In genomic region chr4:8156617-8157016, GRCh38 we compare ENCODE assay signal across 21 cellular contexts. TPM values are rescaled to one million over a fixed set of nuclear protein-coding genes. Genes with fewer than 3 reads are reported as not detected.
DNase-seq lines count a peak whose midpoint lies in the region; ATAC-seq and TF ChIP-seq lines count a peak whose summit lies in the region.
"Had no signal": no experiment of that assay in that cellular context is flagged by ENCODE, and none has a peak within 500 bp of the region (broad histone marks: within the 10 kb centered on the region; RNA-seq: fewer than 3 reads in every experiment).

No MANE protein-coding gene starts in this region.

- H3K27me3 ChIP-seq in CD4-positive, alpha-beta T cell (ENCODE audit: control insufficient read depth, insufficient read depth, low read length): no peaks in the 10 kb centered on the region
- H3K27me3 ChIP-seq in HCT116 (ENCODE audit: insufficient read depth, low read length): no peaks in the 10 kb centered on the region

- H3K27ac Mint-ChIP-seq in CD4-positive, alpha-beta T cell: no peak overlapping the region
- H3K27ac Mint-ChIP-seq in brain (no peak overlapping the region), neural crest cell (ENCODE audit: unreplicated experiment) (no peak overlapping the region), T-helper 17 cell (no peak overlapping the region)
- H3K27ac Mint-ChIP-seq: activated naive CD4-positive, alpha-beta T cell treated with anti-CD3 and anti-CD28 coated beads, Interleukin-2, amount 50 U/mL, for 72 hours; activated T-cell treated with anti-CD3 and anti-CD28 coated beads, Interleukin-2, amount 50 U/mL, for 72 hours; stimulated activated naive CD8-positive, alpha-beta T cell treated with anti-CD3 and anti-CD28 coated beads, Interleukin-15, Interleukin-2, amounts not matched to agents 100 ng/mL and 50 ng/mL, for 24 hours had no signal

- TF ChIP-seq RAD21 in HCT116 (IDR thresholded peaks at IDR 0.05; ENCODE audit: low read depth): no peak

- H3K36me3 ChIP-seq in HCT116 (ENCODE audit: control insufficient read depth in 1 of 2, insufficient read depth in 2 of 2, low read length in 2 of 2): no peaks in the 10 kb centered on the region
- H3K36me3 ChIP-seq: lower lobe of right lung had no signal

- no peaks in the 10 kb centered on the region for H3K9me3 ChIP-seq in CD4-positive, alpha-beta T cell (ENCODE audit: control insufficient read depth, low read length)
- H3K9me3 ChIP-seq in HCT116 (ENCODE audit: control insufficient read depth in 1 of 2, insufficient read depth in 1 of 2, low read depth in 1 of 2, low read length in 2 of 2) (no peaks in the 10 kb centered on the region), T-helper 17 cell (ENCODE audit: control insufficient read depth, low read length, poor library complexity, severe bottlenecking) (no peaks in the 10 kb centered on the region)
- H3K9me3 ChIP-seq: lower lobe of right lung had no signal

- no peak for TF ChIP-seq CTCF in CD4-positive, alpha-beta T cell (IDR thresholded peaks at IDR 0.05)
- TF ChIP-seq CTCF in HCT116 (IDR thresholded peaks at IDR 0.05 in 2 of 3, conservative IDR thresholded peaks at IDR 0.05 in 1 of 3; ENCODE audit: borderline replicate concordance in 1 of 3, insufficient read depth in 1 of 3, low read depth in 2 of 3, low read length in 2 of 3) (no peak), brain (conservative IDR thresholded peaks at IDR 0.05) (no peak), neural crest cell (conservative IDR thresholded peaks at IDR 0.05) (no peak)

- H3K9me2 ChIP-seq in HCT116 (ENCODE audit: insufficient read depth): no peaks in the 10 kb centered on the region

- H2AFZ ChIP-seq in HCT116 (ENCODE audit: low read depth, low read length, poor library complexity, severe bottlenecking): no peak overlapping the region
- H2AFZ ChIP-seq: hepatocyte had no signal

- ATAC-seq in CD4-positive, alpha-beta T cell (ENCODE audit: poor library complexity): no peak
- no peak for ATAC-seq in HCT116
- no peak for ATAC-seq in GM18520 (IDR thresholded peaks at IDR 0.05; ENCODE audit: unreplicated experiment)
- ATAC-seq in T-helper 17 cell: no peak
- no peak for ATAC-seq in SK-N-SH treated with all-trans-retinoic acid at 6 μM for 48 hours
- ATAC-seq: activated naive CD4-positive, alpha-beta T cell treated with anti-CD3 and anti-CD28 coated beads, Interleukin-2, amount 50 U/mL, for 72 hours; activated T-cell treated with anti-CD3 and anti-CD28 coated beads, Interleukin-2, amount 50 U/mL, for 72 hours; lower lobe of right lung had no signal

- no peak overlapping the region for H3K4me3 ChIP-seq in HCT116 (replicated peaks in 1 of 2; ENCODE audit: low read depth in 1 of 2, low read length in 2 of 2)
- H3K4me3 ChIP-seq: hepatocyte had no signal

- CTCF ChIA-PET in CD4-positive, alpha-beta T cell (lab: Charles Lee): no interaction called here
- CTCF ChIA-PET in HCT116 (lab: Charles Lee): no interaction called here

- no peaks in the 10 kb centered on the region for H4K20me1 ChIP-seq in HCT116 (ENCODE audit: insufficient read depth)

- POLR2A ChIA-PET in CD4-positive, alpha-beta T cell (lab: Charles Lee): no interaction called here
- POLR2A ChIA-PET in HCT116 (lab: Charles Lee): no interaction called here

- RAD21 ChIA-PET in HCT116 (lab: Charles Lee; ENCODE audit: low non-redundant PET in 1 of 2, low total read pairs in 2 of 2, uncharacterized antibody in 2 of 2, unreplicated experiment in 2 of 2): no interaction called here

- H3K4me3 Mint-ChIP-seq in CD4-positive, alpha-beta T cell: peak overlapping the region; percentile 48
- H3K4me3 Mint-ChIP-seq in brain (peak overlapping the region in 3 of 5 experiments; percentile 77), neural crest cell (peak overlapping the region; percentile 78), T-helper 17 cell (no peak overlapping the region)
- H3K4me3 Mint-ChIP-seq: stimulated activated naive CD8-positive, alpha-beta T cell treated with anti-CD3 and anti-CD28 coated beads, Interleukin-15, Interleukin-2, amounts not matched to agents 100 ng/mL and 50 ng/mL, for 24 hours had no signal

- intact Hi-C loops in CD4-positive, alpha-beta T cell (cut with DNase I, micrococcal nuclease): loop anchor here in 1 of 2 experiments (5.0 kb wide), 3 partner anchors 219 to 1884 kb away; partner anchors contain the start of gene AFAP1
- intact Hi-C loops in HCT116 (cut with micrococcal nuclease): no loop called here

- H3K27ac ChIP-seq in CD4-positive, alpha-beta T cell (ENCODE audit: low read depth, low read length): no peak overlapping the region
- H3K27ac ChIP-seq in HCT116 (ENCODE audit: low read depth, low read length): no peak overlapping the region
- H3K27ac ChIP-seq: hepatocyte, lower lobe of right lung had no signal

- DNase-seq in CD4-positive, alpha-beta T cell: no peak
- DNase-seq in HCT116 (ENCODE audit: low read depth, low spot score) (no peak), neural crest cell (ENCODE audit: low read depth, low spot score) (no peak), T-helper 17 cell (no peak), DMS53 treated with DMSO at 0.1 percent for 48 hours (lab: John Stamatoyannopoulos, UW; ENCODE audit: unreplicated experiment) (no peak)
- DNase-seq: activated CD4-positive, alpha-beta T cell treated with anti-CD3 and anti-CD28 coated beads for 4 hours; activated T-cell treated with anti-CD3 and anti-CD28 coated beads, Interleukin-2, amount 50 U/mL, for 72 hours; cerebellar nuclear complex; foreskin fibroblast; lower lobe of right lung; NCI-H187; OCI-M1; SHP77; SW 1271; trophoblast cell had no signal

- no peaks in the 10 kb centered on the region for H3K9me3 Mint-ChIP-seq in CD4-positive, alpha-beta T cell
- H3K9me3 Mint-ChIP-seq in brain: peaks cover 0 to 4% (median 0%) of the 10 kb centered on the region in 5 experiments
- no peaks in the 10 kb centered on the region for H3K9me3 Mint-ChIP-seq in neural crest cell
- H3K9me3 Mint-ChIP-seq: activated naive CD4-positive, alpha-beta T cell treated with anti-CD3 and anti-CD28 coated beads, Interleukin-2, amount 50 U/mL, for 72 hours; activated T-cell treated with anti-CD3 and anti-CD28 coated beads, Interleukin-2, amount 50 U/mL, for 72 hours; stimulated activated naive CD8-positive, alpha-beta T cell treated with anti-CD3 and anti-CD28 coated beads, Interleukin-15, Interleukin-2, amounts not matched to agents 100 ng/mL and 50 ng/mL, for 24 hours had no signal

- H3K36me3 Mint-ChIP-seq in CD4-positive, alpha-beta T cell (ENCODE audit: low read depth): peaks cover 5% of the 10 kb centered on the region
- no peaks in the 10 kb centered on the region for H3K36me3 Mint-ChIP-seq in brain
- no peaks in the 10 kb centered on the region for H3K36me3 Mint-ChIP-seq in neural crest cell (ENCODE audit: low read depth)
- H3K36me3 Mint-ChIP-seq in T-helper 17 cell (ENCODE audit: low read depth): peaks cover 3% of the 10 kb centered on the region

- H3K79me2 ChIP-seq in HCT116 (ENCODE audit: insufficient read depth, low read length): no peaks in the 10 kb centered on the region
- H3K79me2 ChIP-seq: hepatocyte had no signal

- TF ChIP-seq POLR2A in HCT116 (IDR thresholded peaks at IDR 0.05; ENCODE audit: borderline replicate concordance, extremely low read depth, insufficient read depth, insufficient read length): no peak

- no peaks in the 10 kb centered on the region for H3K27me3 Mint-ChIP-seq in CD4-positive, alpha-beta T cell
- H3K27me3 Mint-ChIP-seq in brain (peaks cover 24% of the 10 kb centered on the region), neural crest cell (ENCODE audit: low read depth) (peaks cover 43% of the 10 kb centered on the region), T-helper 17 cell (peaks cover 5% of the 10 kb centered on the region)

- peaks cover 18% of the 10 kb centered on the region for H3K4me1 Mint-ChIP-seq in CD4-positive, alpha-beta T cell (ENCODE audit: low read depth)
- peaks cover 39% of the 10 kb centered on the region for H3K4me1 Mint-ChIP-seq in brain
- H3K4me1 Mint-ChIP-seq in neural crest cell: peaks cover 15% of the 10 kb centered on the region
- H3K4me1 Mint-ChIP-seq in T-helper 17 cell: peaks cover 14% of the 10 kb centered on the region

- peaks cover 9 to 26% of the 10 kb centered on the region in 2 experiments; a peak in 3 of 4 replicates for H3K4me1 ChIP-seq in HCT116 (ENCODE audit: control insufficient read depth in 1 of 2, insufficient read depth in 2 of 2, low read length in 2 of 2)

- no TSS peak for BruUV-seq in HCT116 (replicated peaks; lab: Mats Ljungman, UMichigan)

- peak overlapping the region; percentile 98 for H3K4me2 ChIP-seq in HCT116 (ENCODE audit: low read length)
- H3K4me2 ChIP-seq: hepatocyte had no signal

- no peak overlapping the region for H3K9ac ChIP-seq in HCT116 (ENCODE audit: low read length)

TF ChIP-seq in HCT116, 20 proteins besides CTCF, POLR2A, EP300 and RAD21 (continues in another document):
- TF ChIP-seq ELF1 (IDR thresholded peaks at IDR 0.05; ENCODE audit: borderline replicate concordance, low read depth) (no peak), CEBPB (IDR thresholded peaks at IDR 0.05; ENCODE audit: low read depth) (no peak), EGR1 (IDR thresholded peaks at IDR 0.05; ENCODE audit: low read depth) (peak; percentile 76)

TF ChIP-seq in SK-N-SH treated with all-trans-retinoic acid at 6 μM for 48 hours, 23 proteins besides CTCF, POLR2A, EP300 and RAD21 (continues in another document):
- TF ChIP-seq POU6F1 (CRISPR knock-in tag; IDR thresholded peaks at IDR 0.05; ENCODE audit: borderline replicate concordance, low read depth) (no peak), ESRRG (CRISPR knock-in tag; IDR thresholded peaks at IDR 0.05) (no peak), PPARA (CRISPR knock-in tag; IDR thresholded peaks at IDR 0.05; ENCODE audit: borderline replicate concordance) (no peak)

RNA-seq across cellular contexts. Expression of gene ABLIM2, which starts 2.0 kb away (rescaled TPM):
- 1 to 10 TPM; 2.5 to 2.7 TPM for total RNA-seq in CD4-positive, alpha-beta T cell
- total RNA-seq in HCT116 (2021; ENCODE audit: unreplicated experiment) (6.1 TPM), neural crest cell (3.8 and 6.8 TPM in 2 replicates), T-helper 17 cell (1 to 10 TPM; 4.1 to 4.3 TPM)
- 5.1 TPM in 2 replicates for polyA plus RNA-seq in HCT116 (2012)
- polyA plus RNA-seq in brain (ENCODE audit: insufficient read depth, low read depth, low replicate concordance): 33.5 TPM

RNA-seq across cellular contexts. Expression of gene SH3TC1, which starts 42.5 kb away (rescaled TPM):
- total RNA-seq in CD4-positive, alpha-beta T cell: 100 to 1,000 TPM; 119 to 127 TPM
- total RNA-seq in HCT116 (2021; ENCODE audit: unreplicated experiment) (12.5 TPM), neural crest cell (2.5 and 2.7 TPM in 2 replicates), T-helper 17 cell (100 to 1,000 TPM; 134 TPM)
- polyA plus RNA-seq in HCT116 (2012): 8.8 and 10.0 TPM in 2 replicates
- 2.8 TPM for polyA plus RNA-seq in brain (ENCODE audit: insufficient read depth, low read depth, low replicate concordance)
